8 cellular contexts compared by ENCODE assay signal in genomic region chr2:217790195-217790594, GRCh38.
DNase-seq lines count a peak whose midpoint lies in the region; ATAC-seq and TF ChIP-seq lines count a peak whose summit lies in the region.

No MANE protein-coding gene starts in this region.

- H3K27ac Mint-ChIP-seq in activated CD4-positive, alpha-beta T cell treated with anti-CD3 and anti-CD28 coated beads, Interleukin-2, amount 10 ng/mL, durations not matched to agents 7 days and 5 days: peak overlapping the region; percentile 59

- peak in 1 of 2 donors; percentile 28 for ATAC-seq in upper lobe of left lung (ENCODE audit: low FRiP score in 2 of 2)
- no peak for ATAC-seq in HG03139 (IDR thresholded peaks at IDR 0.05; ENCODE audit: unreplicated experiment)

- no peaks in the 10 kb centered on the region for H3K9me3 Mint-ChIP-seq in activated CD4-positive, alpha-beta T cell treated with anti-CD3 and anti-CD28 coated beads, Interleukin-2, amount 10 ng/mL, durations not matched to agents 7 days and 5 days

- H3K4me3 ChIP-seq in right atrium auricular region: no peak overlapping the region
- H3K4me3 ChIP-seq in upper lobe of left lung: peak overlapping the region in 3 of 4 donors; percentile 9 to 33 (median 29)
- no peak overlapping the region for H3K4me3 ChIP-seq in foreskin fibroblast (ENCODE audit: low read depth in 1 of 2, low read length in 2 of 2)

- H3K27ac ChIP-seq in right atrium auricular region (peak overlapping the region; percentile 17 to 22), upper lobe of left lung (peak overlapping the region; percentile 16 to 72 (median 50))

- CTCF ChIA-PET in activated CD4-positive, alpha-beta T cell treated with anti-CD3 and anti-CD28 coated beads, Interleukin-2, amount 10 ng/mL, durations not matched to agents 7 days and 5 days (lab: Charles Lee): interaction anchor here (0.6 to 4.0 kb wide), 9 partner anchors 14 to 284 kb away, joined by 3 to 13 read pairs (median 4); no protein-coding TSS in a partner anchor

- TF ChIP-seq POLR2A in upper lobe of left lung (IDR thresholded peaks at IDR 0.05): peak in 1 of 4 donors; percentile 47

- H3K36me3 ChIP-seq in right atrium auricular region: peaks cover 23% of the 10 kb centered on the region
- peaks cover 0 to 7% (median 4%) of the 10 kb centered on the region in 4 donors for H3K36me3 ChIP-seq in upper lobe of left lung

- no peak for TF ChIP-seq EP300 in upper lobe of left lung (IDR thresholded peaks at IDR 0.05)

- H3K27me3 Mint-ChIP-seq in activated CD4-positive, alpha-beta T cell treated with anti-CD3 and anti-CD28 coated beads, Interleukin-2, amount 10 ng/mL, durations not matched to agents 7 days and 5 days: no peaks in the 10 kb centered on the region

- TF ChIP-seq CTCF in right atrium auricular region (IDR thresholded peaks at IDR 0.05): no peak
- TF ChIP-seq CTCF in upper lobe of left lung (IDR thresholded peaks at IDR 0.05): no peak
- TF ChIP-seq CTCF in foreskin fibroblast (IDR thresholded peaks at IDR 0.05; ENCODE audit: low read depth, low read length): no peak

- POLR2A ChIA-PET in activated CD4-positive, alpha-beta T cell treated with anti-CD3 and anti-CD28 coated beads, Interleukin-2, amount 10 ng/mL, durations not matched to agents 7 days and 5 days (lab: Charles Lee): no interaction called here

- H3K36me3 Mint-ChIP-seq in activated CD4-positive, alpha-beta T cell treated with anti-CD3 and anti-CD28 coated beads, Interleukin-2, amount 10 ng/mL, durations not matched to agents 7 days and 5 days (ENCODE audit: low read depth): no peaks in the 10 kb centered on the region

- H3K9me3 ChIP-seq in right atrium auricular region: no peaks in the 10 kb centered on the region
- H3K9me3 ChIP-seq in upper lobe of left lung: no peaks in the 10 kb centered on the region

- 53 to 57% methylated on average over 10 of the region's 10 CpGs for WGBS in upper lobe of left lung, 2 donors

- H3K4me1 ChIP-seq in right atrium auricular region (peaks cover 0 to 41% of the 10 kb centered on the region in 2 donors), upper lobe of left lung (peaks cover 5 to 29% (median 16%) of the 10 kb centered on the region in 4 donors)

- H3K4me1 Mint-ChIP-seq in activated CD4-positive, alpha-beta T cell treated with anti-CD3 and anti-CD28 coated beads, Interleukin-2, amount 10 ng/mL, durations not matched to agents 7 days and 5 days: peaks cover 26% of the 10 kb centered on the region

- H3K27me3 ChIP-seq in right atrium auricular region: no peaks in the 10 kb centered on the region
- no peaks in the 10 kb centered on the region for H3K27me3 ChIP-seq in upper lobe of left lung

- peak; percentile 34 for DNase-seq in activated CD4-positive, alpha-beta T cell treated with anti-CD3 and anti-CD28 coated beads, Interleukin-2, amount 10 ng/mL, durations not matched to agents 7 days and 5 days
- DNase-seq in activated CD4-positive, alpha-beta T cell treated with anti-CD3 and anti-CD28 coated beads for 48 hours: no peak
- DNase-seq in SKM-1 treated with dmso at 0.1 percent for 144 hours (lab: John Stamatoyannopoulos, UW; ENCODE audit: unreplicated experiment) (peak; percentile 60), right atrium auricular region (ENCODE audit: low spot score) (no peak), upper lobe of left lung (no peak), AG08396 (ENCODE audit: low spot score) (no peak), foreskin fibroblast (no peak)

- peak overlapping the region; percentile 77 for H3K4me3 Mint-ChIP-seq in activated CD4-positive, alpha-beta T cell treated with anti-CD3 and anti-CD28 coated beads, Interleukin-2, amount 10 ng/mL, durations not matched to agents 7 days and 5 days

Comparison
In these comparisons a context has a peak if more than half of its experiments do, and no peak if none do; other contexts are left out.
1. DNase-seq: peak in activated CD4-positive, alpha-beta T cell treated with anti-CD3 and anti-CD28 coated beads, Interleukin-2, amount 10 ng/mL, durations not matched to agents 7 days and 5 days (single experiment) and SKM-1 treated with dmso at 0.1 percent for 144 hours (single experiment); none in activated CD4-positive, alpha-beta T cell treated with anti-CD3 and anti-CD28 coated beads for 48 hours (single experiment), right atrium auricular region (single experiment), upper lobe of left lung (0 of 2), AG08396 (single experiment) and foreskin fibroblast (0 of 2).
2. H3K4me3 ChIP-seq: peak in upper lobe of left lung (3 of 4); none in right atrium auricular region (0 of 2) and foreskin fibroblast (0 of 2).